Comparison of ENCODE assay signal across 8 cellular contexts in genomic region chr1:244862699-244863490, GRCh38. TPM values are rescaled to one million over a fixed set of nuclear protein-coding genes. Genes with fewer than 3 reads are reported as not detected.
A peak's percentile ranks its signal among the peaks of the same experiment; 100 is the strongest.
DNase-seq lines count a peak whose midpoint lies in the region; ATAC-seq, FAIRE-seq and TF ChIP-seq lines count a peak whose summit lies in the region.

No MANE protein-coding gene starts in this region.

- no peak overlapping the region for H2AFZ ChIP-seq in keratinocyte (ENCODE audit: control insufficient read depth, low read length)

- no peaks in the 10 kb centered on the region for H3K27me3 ChIP-seq in keratinocyte (ENCODE audit: control insufficient read depth, extremely low read depth, insufficient read depth, low read length)

- POLR2A ChIA-PET in AG04449 (lab: Yijun Ruan, JAX), result interaction anchor here (0.6 to 2.3 kb wide), 7 partner anchors 13 to 109 kb away, joined by 3 to 16 read pairs (median 4); partner anchors contain the start of gene COX20

- H3K79me2 ChIP-seq in keratinocyte (ENCODE audit: control insufficient read depth, insufficient read depth, low read length), result peaks cover 59% of the 10 kb centered on the region

- peaks cover 33% of the 10 kb centered on the region for H4K20me1 ChIP-seq in keratinocyte (ENCODE audit: control insufficient read depth, extremely low read depth, insufficient read depth, low read length)

- H3K4me3 ChIP-seq in AG04449 (ENCODE audit: low read depth, low read length) (peak overlapping the region; percentile 95), keratinocyte (ENCODE audit: control insufficient read depth in 2 of 3, extremely low read depth in 1 of 3, insufficient read depth in 2 of 3, low read depth in 1 of 3, low read length in 3 of 3) (peak overlapping the region; percentile 77 to 100 (median 88))

- peaks cover 22% of the 10 kb centered on the region for H3K4me1 ChIP-seq in keratinocyte (ENCODE audit: control insufficient read depth, extremely low read depth, insufficient read depth, low read length)

- H3K27ac ChIP-seq in keratinocyte (ENCODE audit: control insufficient read depth, insufficient read depth, low read length), result peak overlapping the region; percentile 96

- peak overlapping the region; percentile 97 for H3K9ac ChIP-seq in keratinocyte (ENCODE audit: control insufficient read depth, extremely low read depth, insufficient read depth, low read length)

- H3K9me1 ChIP-seq in keratinocyte (ENCODE audit: control insufficient read depth, extremely low read depth, insufficient read depth, low read length), result no peaks in the 10 kb centered on the region

- TF ChIP-seq CTCF in AG04449 (IDR thresholded peaks at IDR 0.05; ENCODE audit: insufficient read depth, low read length, missing control alignments) (no peak), keratinocyte (optimal IDR thresholded peaks at IDR 0.05 in 1 of 3, IDR thresholded peaks at IDR 0.05 in 1 of 3, conservative IDR thresholded peaks at IDR 0.05 in 1 of 3; ENCODE audit: extremely low read depth in 1 of 3, insufficient read depth in 2 of 3, low read length in 3 of 3) (no peak)

- no peaks in the 10 kb centered on the region for H3K9me3 ChIP-seq in keratinocyte (ENCODE audit: control insufficient read depth, low read depth, low read length)

- CTCF ChIA-PET in AG04449 (lab: Yijun Ruan, JAX), result interaction anchor here (0.6 to 3.0 kb wide), 7 partner anchors 11 to 180 kb away, joined by 3 to 18 read pairs (median 5); no protein-coding TSS in a partner anchor

- DNase-seq in AG04449 (ENCODE audit: low read depth, low spot score) (peak; percentile 52), NCI-H2227 treated with DMSO at 0.1 percent for 48 hours (lab: John Stamatoyannopoulos, UW) (peak; percentile 94), keratinocyte (ENCODE audit: low read depth, low spot score) (no peak)
- peak; percentile 93 for DNase-seq in activated CD4-positive, CD25-positive, alpha-beta regulatory T cell treated with anti-CD3 and anti-CD28 coated beads, Interleukin-2, amount 50 U/mL, for 16 hours (ENCODE audit: low read depth, low spot score)
- peak; percentile 94 for DNase-seq in central memory CD4-positive, alpha-beta T cell
- DNase-seq in stimulated activated CD4-positive, alpha-beta T cell treated with anti-CD3 and anti-CD28 coated beads, Interleukin-12 subunit alpha, Interleukin-12 subunit beta, amount 100 ng/mL, for 4 hours, result peak; percentile 99

- dilution Hi-C loops in keratinocyte (cut with MboI; ENCODE audit: extremely low pct_ligation_motif_present, low sequenced_read_pairs), result no loop called here

- H3K4me2 ChIP-seq in keratinocyte (ENCODE audit: control insufficient read depth, extremely low read depth, insufficient read depth, low read depth, low read length), result peak overlapping the region; percentile 93

- ATAC-seq in GM18907 (IDR thresholded peaks at IDR 0.05; ENCODE audit: unreplicated experiment) (peak; percentile 59), HG03139 (IDR thresholded peaks at IDR 0.05; ENCODE audit: unreplicated experiment) (peak; percentile 45)

- FAIRE-seq in keratinocyte (lab: Jason Lieb, UNC), result no peak

- peaks cover 15 to 20% of the 10 kb centered on the region in 2 experiments for H3K36me3 ChIP-seq in keratinocyte (ENCODE audit: control insufficient read depth in 2 of 2, extremely low read depth in 1 of 2, insufficient read depth in 2 of 2, low read length in 2 of 2)

RNA-seq across cellular contexts. Expression of gene HNRNPU, which starts 1.4 kb away (rescaled TPM):
- 84.3 to 220 TPM (median 179 TPM) in 3 replicates for polyA plus RNA-seq in keratinocyte
- polyA plus RNA-seq in keratinocyte (2011; ENCODE audit: low read depth), result 315 TPM
- polyA plus RNA-seq in keratinocyte (2011; cell fraction: cytosol; rRNA removed), result 137 and 170 TPM in 2 replicates
- polyA plus RNA-seq in keratinocyte (2011; cell fraction: nucleus; rRNA removed), result 143 and 243 TPM in 2 replicates
- polyA plus RNA-seq in keratinocyte (2012; ENCODE audit: low replicate concordance), result 122 and 335 TPM in 2 replicates
- 70.5 to 206 TPM (median 92.8 TPM) in 3 replicates for polyA minus RNA-seq in keratinocyte
- polyA minus RNA-seq in keratinocyte (2011; cell fraction: cytosol; rRNA and poly(A)+ RNA removed), result 182 TPM
- polyA minus RNA-seq in keratinocyte (2011; cell fraction: nucleus; rRNA and poly(A)+ RNA removed), result 95.7 and 181 TPM in 2 replicates

RNA-seq across cellular contexts. Expression of gene COX20, which starts 27.4 kb away (rescaled TPM):
- 22.6 to 66.1 TPM (median 23.9 TPM) in 3 replicates for polyA plus RNA-seq in keratinocyte
- polyA plus RNA-seq in keratinocyte (2011; ENCODE audit: low read depth), result 124 TPM
- 27.6 and 35.7 TPM in 2 replicates for polyA plus RNA-seq in keratinocyte (2011; cell fraction: cytosol; rRNA removed)
- 10.5 and 17.3 TPM in 2 replicates for polyA plus RNA-seq in keratinocyte (2011; cell fraction: nucleus; rRNA removed)
- polyA plus RNA-seq in keratinocyte (2012; ENCODE audit: low replicate concordance), result 19.2 and 36.5 TPM in 2 replicates
- 1.1 to 8.0 TPM (median 3.2 TPM) in 3 replicates for polyA minus RNA-seq in keratinocyte
- polyA minus RNA-seq in keratinocyte (2011; cell fraction: cytosol; rRNA and poly(A)+ RNA removed), result 8.1 TPM
- polyA minus RNA-seq in keratinocyte (2011; cell fraction: nucleus; rRNA and poly(A)+ RNA removed), result 2.3 and 5.4 TPM in 2 replicates
